1 cellular context compared by ENCODE assay signal in the genomic region with DNA sequence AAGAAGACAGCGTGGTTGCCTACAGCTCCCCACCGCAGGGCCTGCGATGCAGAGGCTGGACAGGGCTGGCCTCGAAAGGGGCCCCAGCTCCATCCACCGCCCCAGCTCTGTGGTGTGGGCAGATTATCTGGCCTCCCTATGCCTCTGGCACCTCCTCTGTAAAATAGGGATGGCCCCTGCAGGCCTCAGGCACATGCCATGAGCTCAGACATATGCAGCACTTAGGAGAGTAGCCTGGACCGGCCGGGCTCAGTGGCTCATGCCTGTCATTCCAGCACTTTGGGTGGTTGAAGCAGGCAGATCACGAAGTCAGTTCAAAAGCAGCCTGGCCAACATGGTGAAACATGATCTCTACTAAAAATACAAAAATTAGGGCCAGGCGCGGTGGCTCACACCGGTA.
TF ChIP-seq lines count a peak whose summit lies in the region.

No MANE protein-coding gene starts in this region.

TF ChIP-seq in IMR-90, 13 proteins besides CTCF, POLR2A, EP300 and RAD21:
- TF ChIP-seq SMC3 (IDR thresholded peaks at IDR 0.05; ENCODE audit: low read depth, low read length) = no peak
